Comparison of ENCODE assay signal across 8 cellular contexts in genomic region chr2:128736689-128737545, GRCh38.
DNase-seq lines count a peak whose midpoint lies in the region; ATAC-seq and TF ChIP-seq lines count a peak whose summit lies in the region.

No MANE protein-coding gene starts in this region.

- H3K27me3 Mint-ChIP-seq in stimulated activated naive B cell treated with anti-CD40 and anti-IgM and Interleukin-4, amounts not matched to agents 10 μg/mL and 1 μg/mL and 100 μg/mL, for 72 hours: peaks cover 14 to 20% of the 10 kb centered on the region in 2 donors

- DNase-seq in NCI-H1417 (lab: John Stamatoyannopoulos, UW) (peak; percentile 48 to 72 (median 54)), NCI-H1417 treated with DMSO at 0.1 percent for 48 hours (lab: John Stamatoyannopoulos, UW) (no peak), NCI-H510A treated with DMSO at 0.1 percent for 48 hours (lab: John Stamatoyannopoulos, UW) (peak; percentile 62), esophagus squamous epithelium (lab: John Stamatoyannopoulos, UW) (no peak)
- DNase-seq in activated CD8-positive, alpha-beta memory T cell treated with anti-CD3 and anti-CD28 coated beads, Interleukin-2, amount 50 U/mL, for 48 hours: peak; percentile 90
- DNase-seq in stimulated activated naive B cell treated with anti-CD40 and anti-IgM and Interleukin-4, amounts not matched to agents 10 μg/mL and 1 μg/mL and 100 μg/mL, for 72 hours: peak; percentile 59

- H3K27ac ChIP-seq in esophagus squamous epithelium: peak overlapping the region in 1 of 4 donors; percentile 44
- no peak overlapping the region for H3K27ac ChIP-seq in muscle layer of duodenum (ENCODE audit: low read length)

- no peaks in the 10 kb centered on the region for H3K9me3 Mint-ChIP-seq in stimulated activated naive B cell treated with anti-CD40 and anti-IgM and Interleukin-4, amounts not matched to agents 10 μg/mL and 1 μg/mL and 100 μg/mL, for 72 hours

- H3K4me3 ChIP-seq in esophagus squamous epithelium (peak overlapping the region; percentile 9 to 52 (median 26)), muscle layer of duodenum (ENCODE audit: low read depth in 1 of 2, low read length in 2 of 2) (peak overlapping the region; percentile 16 to 52)

- TF ChIP-seq CTCF in esophagus squamous epithelium (IDR thresholded peaks at IDR 0.05): peak; percentile 84 to 99 (median 97)

- H3K27me3 ChIP-seq in esophagus squamous epithelium (peaks cover 0 to 6% (median 0%) of the 10 kb centered on the region in 4 donors), muscle layer of duodenum (ENCODE audit: low read depth, low read length) (no peaks in the 10 kb centered on the region)

- peaks cover 16 to 25% of the 10 kb centered on the region in 2 donors for H3K4me1 Mint-ChIP-seq in stimulated activated naive B cell treated with anti-CD40 and anti-IgM and Interleukin-4, amounts not matched to agents 10 μg/mL and 1 μg/mL and 100 μg/mL, for 72 hours

- H3K9me3 ChIP-seq in esophagus squamous epithelium (no peaks in the 10 kb centered on the region), muscle layer of duodenum (ENCODE audit: control insufficient read depth in 1 of 2, low read length in 2 of 2) (no peaks in the 10 kb centered on the region)

- ATAC-seq in HG02884 (IDR thresholded peaks at IDR 0.05; ENCODE audit: unreplicated experiment): peak; percentile 55
- ATAC-seq in stimulated activated naive B cell treated with anti-CD40 and anti-IgM and Interleukin-4, amounts not matched to agents 10 μg/mL and 1 μg/mL and 100 μg/mL, for 72 hours (replicated peaks): peak; percentile 69 to 74

- H3K36me3 Mint-ChIP-seq in stimulated activated naive B cell treated with anti-CD40 and anti-IgM and Interleukin-4, amounts not matched to agents 10 μg/mL and 1 μg/mL and 100 μg/mL, for 72 hours: no peaks in the 10 kb centered on the region

- H3K4me3 Mint-ChIP-seq in stimulated activated naive B cell treated with anti-CD40 and anti-IgM and Interleukin-4, amounts not matched to agents 10 μg/mL and 1 μg/mL and 100 μg/mL, for 72 hours: peak overlapping the region; percentile 85 to 89

- H3K36me3 ChIP-seq in esophagus squamous epithelium (no peaks in the 10 kb centered on the region), muscle layer of duodenum (ENCODE audit: control insufficient read depth in 1 of 2, insufficient read depth in 2 of 2, low read length in 2 of 2) (no peaks in the 10 kb centered on the region)

- H3K27ac Mint-ChIP-seq in stimulated activated naive B cell treated with anti-CD40 and anti-IgM and Interleukin-4, amounts not matched to agents 10 μg/mL and 1 μg/mL and 100 μg/mL, for 72 hours: peak overlapping the region; percentile 15

- WGBS in esophagus squamous epithelium, 2 donors: 60 to 83% methylated on average over 1 to 13 of the region's 71 CpGs

- peaks cover 20 to 50% (median 24%) of the 10 kb centered on the region in 3 donors for H3K4me1 ChIP-seq in esophagus squamous epithelium
- peaks cover 4 to 22% of the 10 kb centered on the region in 2 donors for H3K4me1 ChIP-seq in muscle layer of duodenum (ENCODE audit: control insufficient read depth in 1 of 2, insufficient read depth in 2 of 2, low read length in 2 of 2)

- intact Hi-C loops in esophagus squamous epithelium (cut with DNase I): no loop called here

- TF ChIP-seq POLR2A in esophagus squamous epithelium (IDR thresholded peaks at IDR 0.05): no peak

Comparison
In these comparisons a context has a peak if more than half of its experiments do, and no peak if none do; other contexts are left out.
1. DNase-seq: peak in NCI-H1417 (3 of 3), NCI-H510A treated with DMSO at 0.1 percent for 48 hours (single experiment), activated CD8-positive, alpha-beta memory T cell treated with anti-CD3 and anti-CD28 coated beads, Interleukin-2, amount 50 U/mL, for 48 hours (single experiment) and stimulated activated naive B cell treated with anti-CD40 and anti-IgM and Interleukin-4, amounts not matched to agents 10 μg/mL and 1 μg/mL and 100 μg/mL, for 72 hours (single experiment); none in NCI-H1417 treated with DMSO at 0.1 percent for 48 hours (single experiment) and esophagus squamous epithelium (single experiment).